16 cellular contexts compared by ENCODE assay signal in the genomic region with DNA sequence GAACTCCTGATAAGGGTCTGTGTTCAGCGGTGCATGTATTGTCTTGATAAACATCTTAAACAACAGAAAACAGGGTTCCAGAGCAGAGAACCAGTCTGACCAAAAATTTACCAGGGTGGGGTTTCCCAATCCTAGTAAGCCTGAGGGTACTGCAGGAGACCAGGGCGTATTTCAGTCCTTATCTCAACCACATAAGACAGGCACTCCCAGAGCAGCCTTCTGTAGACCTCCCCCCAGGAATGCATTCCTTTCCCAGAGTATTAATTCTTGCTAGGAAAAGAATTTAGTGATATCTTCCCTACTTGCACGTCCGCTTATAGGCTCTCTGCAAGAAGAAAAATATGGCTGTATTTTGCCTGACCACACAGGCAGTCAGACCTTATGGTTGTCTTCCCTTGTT. TPM values are rescaled to one million over a fixed set of nuclear protein-coding genes. Genes with fewer than 3 reads are reported as not detected.
"Had no signal": no experiment of that assay in that cellular context is flagged by ENCODE, and none has a peak within 500 bp of the region (broad histone marks: within the 10 kb centered on the region; RNA-seq: fewer than 3 reads in every experiment).

No MANE protein-coding gene starts in this region.

RNA-seq across cellular contexts. Expression of a gene that starts 55.2 kb away (rescaled TPM):
- total RNA-seq: activated CD4-positive, alpha-beta memory T cell treated with anti-CD3 and anti-CD28 coated beads for 36 hours; bronchial epithelial cell; dermis microvascular lymphatic vessel endothelial cell; epithelial cell of proximal tubule; left cardiac atrium; left ventricle myocardium superior; lung microvascular endothelial cell; mesenteric fat pad; mucosa of descending colon; myocyte; natural killer cell treated with Interleukin-12 subunit alpha and Interleukin-12 subunit beta and Interleukin-15 and Interleukin-18, amount 100 ng/mL, for 72 hours; osteocyte; posterior vena cava; skeletal muscle tissue; transverse colon had no signal
- polyA plus RNA-seq: keratinocyte had no signal
